8 cellular contexts compared by ENCODE assay signal in the genomic region with DNA sequence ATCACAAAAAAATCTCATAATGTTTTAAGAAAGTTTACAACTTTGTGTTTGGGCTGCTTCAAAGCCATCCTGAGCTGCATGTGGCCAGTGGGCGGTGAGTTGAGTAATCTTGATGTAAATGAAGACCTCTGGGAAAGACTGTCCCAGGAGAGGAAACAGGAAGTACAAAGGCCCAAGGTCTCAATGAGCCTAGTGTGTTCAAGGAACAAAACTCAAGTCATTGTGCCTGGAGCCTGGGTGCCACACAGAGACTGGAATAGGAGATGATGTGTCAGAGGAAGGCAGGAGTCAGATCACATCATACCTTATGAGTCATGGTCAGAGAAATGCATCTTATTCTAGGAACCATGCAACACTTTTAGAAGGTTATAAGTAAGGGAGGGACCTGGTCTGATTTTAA. TPM values are rescaled to one million over a fixed set of nuclear protein-coding genes. Genes with fewer than 3 reads are reported as not detected.
DNase-seq lines count a peak whose midpoint lies in the region; ATAC-seq and TF ChIP-seq lines count a peak whose summit lies in the region.

No MANE protein-coding gene starts in this region.

- intact Hi-C loops in heart right ventricle (cut with DNase I), result no loop called here

- H3K4me3 ChIP-seq in heart right ventricle, result no peak overlapping the region
- no peak overlapping the region for H3K4me3 ChIP-seq in gastroesophageal sphincter

- H3K27me3 ChIP-seq in heart right ventricle (no peaks in the 10 kb centered on the region), gastroesophageal sphincter (no peaks in the 10 kb centered on the region)

- ATAC-seq in GM19025 (IDR thresholded peaks at IDR 0.05; ENCODE audit: low read depth, unreplicated experiment), result peak; percentile 85
- peak; percentile 84 for ATAC-seq in HG03558 (IDR thresholded peaks at IDR 0.05; ENCODE audit: extremely low read depth, unreplicated experiment)
- no peak for ATAC-seq in heart right ventricle
- no peak for ATAC-seq in gastroesophageal sphincter
- ATAC-seq in GM18511 (IDR thresholded peaks at IDR 0.05; ENCODE audit: unreplicated experiment), result no peak

- H3K4me1 ChIP-seq in heart right ventricle (no peaks in the 10 kb centered on the region), gastroesophageal sphincter (peaks cover 0 to 6% (median 0%) of the 10 kb centered on the region in 3 donors)

- H3K9me3 ChIP-seq in heart right ventricle, result peaks cover 0 to 4% (median 0%) of the 10 kb centered on the region in 11 donors
- peaks cover 0 to 1% (median 0%) of the 10 kb centered on the region in 3 donors for H3K9me3 ChIP-seq in gastroesophageal sphincter

- no peak for TF ChIP-seq POLR2A in gastroesophageal sphincter (IDR thresholded peaks at IDR 0.05)

- 69 to 94% methylated on average over 1 of the region's 1 CpG for WGBS in heart right ventricle, 2 donors
- 86 to 100% methylated on average over 1 of the region's 1 CpG for WGBS in gastroesophageal sphincter (ENCODE audit: low coverage in 1 of 2), 2 donors

- DNase-seq in A172 (ENCODE audit: low spot score), result peak; percentile 76
- DNase-seq in epithelial cell of prostate (ENCODE audit: low read depth, low spot score), result peak; percentile 83
- no peak for DNase-seq in HuH-7.5 (ENCODE audit: low spot score)
- no peak for DNase-seq in heart right ventricle

- H3K27ac ChIP-seq in epithelial cell of prostate, result peak overlapping the region; percentile 75
- no peak overlapping the region for H3K27ac ChIP-seq in heart right ventricle
- no peak overlapping the region for H3K27ac ChIP-seq in gastroesophageal sphincter

- no peak for TF ChIP-seq CTCF in heart right ventricle (IDR thresholded peaks at IDR 0.05)
- no peak for TF ChIP-seq CTCF in gastroesophageal sphincter (IDR thresholded peaks at IDR 0.05)

- TF ChIP-seq EP300 in gastroesophageal sphincter (IDR thresholded peaks at IDR 0.05), result no peak

- H3K36me3 ChIP-seq in heart right ventricle (no peaks in the 10 kb centered on the region), gastroesophageal sphincter (no peaks in the 10 kb centered on the region)

RNA-seq across cellular contexts. Expression of a gene that starts 51.5 kb away (rescaled TPM):
- not detected in 2 replicates for total RNA-seq in A172 (2014; rRNA removed; shearing (Covaris generic))
- total RNA-seq in heart right ventricle (1 to 10 TPM in 9 of 10 donors, under 1 TPM in 1; 0.97 to 2.8 (median 2.0) TPM), gastroesophageal sphincter (10 to 100 TPM in 1 of 4 donors, 1 to 10 TPM in 3; 3.7 to 15.6 (median 6.5) TPM)
- polyA plus RNA-seq in heart right ventricle, result under 1 TPM; 0.26 to 0.59 TPM

Comparison
In these comparisons a context has a peak if more than half of its experiments do, and no peak if none do; other contexts are left out.
1. DNase-seq: peak in A172 (single experiment) and epithelial cell of prostate (single experiment); none in HuH-7.5 (single experiment) and heart right ventricle (0 of 2).
2. ATAC-seq: peak in GM19025 (single experiment) and HG03558 (single experiment); none in heart right ventricle (0 of 8), gastroesophageal sphincter (single experiment) and GM18511 (single experiment).